In genomic region chr11:59810189-59810910, GRCh38 we compare ENCODE assay signal across 8 cellular contexts. TPM values are rescaled to one million over a fixed set of nuclear protein-coding genes. Genes with fewer than 3 reads are reported as not detected.
DNase-seq lines count a peak whose midpoint lies in the region; ATAC-seq and TF ChIP-seq lines count a peak whose summit lies in the region.

Gene MRPL16 (minus strand): TSS chr11:59810778. CDS start chr11:59810658, 120 bp downstream.

- H2BK120ac ChIP-seq in IMR-90 (ENCODE audit: low read depth, low read length): peak within 1 kb of the TSS; percentile 20; the same call in 1 of the 2 replicates

- H3K9me3 ChIP-seq in IMR-90 (ENCODE audit: control insufficient read depth, insufficient read depth, low read length): no peaks in the 10 kb centered on the region
- H3K9me3 ChIP-seq in OCI-LY7 (ENCODE audit: low read length): no peaks in the 10 kb centered on the region
- no peaks in the 10 kb centered on the region for H3K9me3 ChIP-seq in mucosa of rectum (ENCODE audit: control insufficient read depth in 2 of 2, low read length in 2 of 2)

- peak within 1 kb of the TSS; percentile 14; the same call in 1 of the 2 replicates for H4K91ac ChIP-seq in IMR-90 (ENCODE audit: insufficient read depth, low read depth, low read length)

- H2BK15ac ChIP-seq in IMR-90 (ENCODE audit: low read depth, low read length): no peak within 1 kb of the TSS

- H3K27me3 ChIP-seq in IMR-90 (ENCODE audit: control insufficient read depth, insufficient read depth, low read length): no peaks in the 10 kb centered on the region
- no peaks in the 10 kb centered on the region for H3K27me3 ChIP-seq in mucosa of rectum (ENCODE audit: control insufficient read depth in 2 of 2, insufficient read depth in 2 of 2, low read length in 2 of 2)

- ATAC-seq in GM21528 (IDR thresholded peaks at IDR 0.05; ENCODE audit: low FRiP score, unreplicated experiment) (peak; percentile 99), IMR-90 (ENCODE audit: low read depth) (peak; percentile 98)

- H4K20me1 ChIP-seq in IMR-90 (ENCODE audit: insufficient read depth, low read length): no peaks in the 10 kb centered on the region
- H4K20me1 ChIP-seq in OCI-LY7 (ENCODE audit: insufficient read depth, low read length): peaks cover 8% of the 10 kb centered on the region; the same call in 1 of the 2 replicates

- peaks cover 3% of the 10 kb centered on the region; the same call in 1 of the 2 replicates for H3K4me1 ChIP-seq in IMR-90 (ENCODE audit: control insufficient read depth, insufficient read depth, low read length)
- peaks cover 53% of the 10 kb centered on the region for H3K4me1 ChIP-seq in OCI-LY7 (ENCODE audit: insufficient read depth, low read length, poor library complexity, severe bottlenecking)
- peaks cover 8 to 12% of the 10 kb centered on the region in 2 donors for H3K4me1 ChIP-seq in mucosa of rectum (ENCODE audit: control insufficient read depth in 2 of 2, insufficient read depth in 2 of 2, low read length in 2 of 2)

- no peak; the same call in 1 of the 2 replicates for TF ChIP-seq RAD21 in IMR-90 (IDR thresholded peaks at IDR 0.05; ENCODE audit: low read length)

- TF ChIP-seq CTCF in IMR-90 (conservative IDR thresholded peaks at IDR 0.05; ENCODE audit: low read depth, low read length) (no peak), OCI-LY7 (conservative IDR thresholded peaks at IDR 0.05; ENCODE audit: low read length) (peak; percentile 63), epithelial cell of proximal tubule (conservative IDR thresholded peaks at IDR 0.05; ENCODE audit: low read depth, low read length) (peak; percentile 27)

- peak within 1 kb of the TSS; percentile 94 for H2AK9ac ChIP-seq in IMR-90 (replicated peaks; ENCODE audit: low read depth, low read length, poor library complexity)

- H2AFZ ChIP-seq in IMR-90 (replicated peaks; ENCODE audit: low read length, poor library complexity): peak within 1 kb of the TSS; percentile 99
- H2AFZ ChIP-seq in OCI-LY7 (ENCODE audit: low read length): peak within 1 kb of the TSS; percentile 88

- peak within 1 kb of the TSS; percentile 75 for H3K56ac ChIP-seq in IMR-90 (ENCODE audit: extremely low read depth, insufficient read depth, low read length)

- H3K79me2 ChIP-seq in OCI-LY7 (ENCODE audit: insufficient read depth, low read depth, low read length): peaks cover 37% of the 10 kb centered on the region

- H3K4me2 ChIP-seq in IMR-90 (ENCODE audit: low read depth, low read length) (peak within 1 kb of the TSS; percentile 76), OCI-LY7 (ENCODE audit: low read length) (peak within 1 kb of the TSS; percentile 76)

- 0% methylated on average over 15 of the region's 54 CpGs; no CpG with 5 or more reads in 1 of the 2 experiments for whole genome bisulfite sequencing in IMR-90 (ENCODE audit: extremely low coverage in 2 of 2, insufficient read length in 1 of 2), 2 experiments

- POLR2A ChIA-PET in IMR-90 (lab: Charles Lee; ENCODE audit: unreplicated experiment): no interaction called here
- POLR2A ChIA-PET in OCI-LY7 (lab: Charles Lee): interaction anchor here (1.0 to 2.6 kb wide), 3 partner anchors 10 to 384 kb away, joined by 3 to 6 read pairs (median 4); no protein-coding TSS in a partner anchor

- H3K9me1 ChIP-seq in IMR-90 (ENCODE audit: insufficient read depth, low read length): no peaks in the 10 kb centered on the region; the same call in 1 of the 2 replicates

- H2BK5ac ChIP-seq in IMR-90 (ENCODE audit: low read depth, low read length, poor library complexity, severe bottlenecking): peak within 1 kb of the TSS; percentile 60

- intact Hi-C loops in IMR-90 (cut with micrococcal nuclease) (loop anchor here (2.0 kb wide), 1 partner anchor 56 kb away; the partner anchor contains the start of gene STX3), OCI-LY7 (cut with micrococcal nuclease; ENCODE audit: unreplicated experiment) (loop anchor here (2.0 to 10.0 kb wide), 5 partner anchors 56 to 666 kb away; partner anchors contain the start of genes FAM111A, PATL1 and STX3)

- no peaks in the 10 kb centered on the region for H3K9me2 ChIP-seq in OCI-LY7 (ENCODE audit: insufficient read depth, low read length)

- peak within 1 kb of the TSS; percentile 54; the same call in 1 of the 2 replicates for H2AK5ac ChIP-seq in IMR-90 (ENCODE audit: low read depth, low read length)

- no peak within 1 kb of the TSS for H2BK20ac ChIP-seq in IMR-90 (ENCODE audit: low read depth, low read length)

- H4K8ac ChIP-seq in IMR-90 (ENCODE audit: low read depth in 2 of 2, low read length in 2 of 2): peak within 1 kb of the TSS; percentile 95 to 98

- peak within 1 kb of the TSS; percentile 73 for H3K4ac ChIP-seq in IMR-90 (ENCODE audit: low read depth, low read length)

- H3K79me1 ChIP-seq in IMR-90 (ENCODE audit: low read depth in 1 of 2, low read length in 2 of 2): peaks cover 0 to 14% of the 10 kb centered on the region in 2 experiments; a peak in 3 of 4 replicates

- H3K9ac ChIP-seq in IMR-90 (ENCODE audit: low read depth, low read length) (peak within 1 kb of the TSS; percentile 99), mucosa of rectum (ENCODE audit: low read depth in 1 of 2, low read length in 2 of 2) (peak within 1 kb of the TSS; percentile 90 to 92)

- BruUV-seq in IMR-90 (replicated peaks; lab: Mats Ljungman, UMichigan): TSS peak; percentile 32
- BruUV-seq in OCI-LY7 (replicated peaks; lab: Mats Ljungman, UMichigan): no TSS peak

- H3K4me3 ChIP-seq in IMR-90 (ENCODE audit: insufficient read depth, low read depth, low read length) (peak within 1 kb of the TSS; percentile 98), OCI-LY7 (ENCODE audit: low read depth, low read length, poor library complexity, severe bottlenecking) (peak within 1 kb of the TSS; percentile 98), epithelial cell of proximal tubule (ENCODE audit: low read depth, low read length) (peak within 1 kb of the TSS; percentile 97), mucosa of rectum (ENCODE audit: low read length in 2 of 2) (peak within 1 kb of the TSS; percentile 92 to 99)

- H3K14ac ChIP-seq in IMR-90 (replicated peaks; ENCODE audit: low read depth, low read length): peak within 1 kb of the TSS; percentile 39; the same call in 1 of the 2 replicates

- CTCF ChIA-PET in IMR-90 (lab: Yijun Ruan, JAX) (no interaction called here), OCI-LY7 (lab: Charles Lee; ENCODE audit: unreplicated experiment) (no interaction called here)

- H3K18ac ChIP-seq in IMR-90 (ENCODE audit: low read depth, low read length): peak within 1 kb of the TSS; percentile 25; the same call in 1 of the 2 replicates

- H3K27ac ChIP-seq in IMR-90 (ENCODE audit: insufficient read depth, low read length): peak within 1 kb of the TSS; percentile 85
- H3K27ac ChIP-seq in OCI-LY7 (ENCODE audit: low read depth, low read length, poor library complexity, severe bottlenecking): peak within 1 kb of the TSS; percentile 80
- peak within 1 kb of the TSS; percentile 79 to 88 for H3K27ac ChIP-seq in mucosa of rectum (ENCODE audit: low read depth in 2 of 2, low read length in 2 of 2)

- TF ChIP-seq POLR2A in IMR-90 (IDR thresholded peaks at IDR 0.05; ENCODE audit: low read depth, low read length): no peak

- H3K36me3 ChIP-seq in IMR-90 (ENCODE audit: control insufficient read depth, insufficient read depth, low read length) (peaks cover 11% of the 10 kb centered on the region), OCI-LY7 (ENCODE audit: insufficient read depth, low read length) (peaks cover 43% of the 10 kb centered on the region), mucosa of rectum (ENCODE audit: control insufficient read depth in 2 of 2, insufficient read depth in 2 of 2, low read length in 2 of 2) (peaks cover 15 to 25% of the 10 kb centered on the region in 2 donors)

- peak within 1 kb of the TSS; percentile 92 for H4K5ac ChIP-seq in IMR-90 (ENCODE audit: low read depth, low read length)

- dilution Hi-C loops in IMR-90 (cut with HindIII; ENCODE audit: low sequenced_read_pairs, unreplicated experiment): no loop called here

- H3K23ac ChIP-seq in IMR-90 (ENCODE audit: low read depth, low read length): peak within 1 kb of the TSS; percentile 43; the same call in 1 of the 2 replicates

- in situ Hi-C loops in IMR-90 (cut with MboI; ENCODE audit: low sequenced_read_pairs): no loop called here

- DNase-seq in DMS153 (lab: John Stamatoyannopoulos, UW) (peak; percentile 89), IMR-90 (peak; percentile 85), OCI-LY7 (ENCODE audit: low spot score) (peak; percentile 96), activated T-cell treated with anti-CD3 and anti-CD28 coated beads for 24 hours (ENCODE audit: low read depth) (peak; percentile 86), epithelial cell of proximal tubule (ENCODE audit: low read depth) (peak; percentile 44)
- peak; percentile 95 for DNase-seq in stimulated activated CD8-positive, alpha-beta memory T cell treated with anti-CD3 and anti-CD28 coated beads, Interleukin-4, amount 100 ng/mL, for 48 hours

TF ChIP-seq in IMR-90, 13 proteins besides CTCF, POLR2A, EP300 and RAD21 (continues in another document):
- TF ChIP-seq MXI1 (IDR thresholded peaks at IDR 0.05; ENCODE audit: borderline replicate concordance, low read depth, low read length) (no peak), USF2 (IDR thresholded peaks at IDR 0.05; ENCODE audit: low read depth, low read length) (0 out of 2 replicates have a peak, but pooled peaks have one; percentile 8), RCOR1 (IDR thresholded peaks at IDR 0.05; ENCODE audit: insufficient replicate concordance, low read length) (no peak), BHLHE40 (IDR thresholded peaks at IDR 0.05; ENCODE audit: low read depth, low read length) (no peak), MAZ (IDR thresholded peaks at IDR 0.05; ENCODE audit: borderline replicate concordance, low read depth, low read length) (peak; percentile 75), SMC3 (IDR thresholded peaks at IDR 0.05; ENCODE audit: low read depth, low read length) (no peak)

RNA-seq across cellular contexts. Expression of gene MRPL16, which starts in this region (rescaled TPM):
- total RNA-seq in IMR-90 (2012; rRNA removed): 43.9 and 56.9 TPM in 2 replicates
- polyA plus RNA-seq in IMR-90 (2012; rRNA removed): 64.5 and 71.3 TPM in 2 replicates
- 36.4 and 61.0 TPM in 2 replicates for polyA plus RNA-seq in IMR-90 (2012; cell fraction: cytosol; rRNA removed)
- polyA plus RNA-seq in IMR-90 (2012; cell fraction: nucleus; rRNA removed; ENCODE audit: low replicate concordance): 14.0 and 44.3 TPM in 2 replicates
- 133 and 159 TPM in 2 replicates for total RNA-seq in OCI-LY7 (2014; rRNA removed; shearing (Covaris generic))
- 87.5 and 92.2 TPM in 2 replicates for total RNA-seq in OCI-LY7 (2022)
- total RNA-seq in epithelial cell of proximal tubule: 76.9 and 92.6 TPM in 2 replicates

Comparison
In these comparisons a context has a peak if more than half of its experiments do, and no peak if none do; other contexts are left out.
1. Peak in every context shown above with its lines: DNase-seq, ATAC-seq, H3K4me3 ChIP-seq and H3K27ac ChIP-seq.
2. DNase-seq: peak in every context shown above with its lines; median percentile 96 in OCI-LY7; 95 in stimulated activated CD8-positive, alpha-beta memory T cell treated with anti-CD3 and anti-CD28 coated beads, Interleukin-4, amount 100 ng/mL, for 48 hours; 89 in DMS153; 86 in activated T-cell treated with anti-CD3 and anti-CD28 coated beads for 24 hours; 85 in IMR-90; 44 in epithelial cell of proximal tubule.